In genomic region chr11:46913484-46913883, GRCh38 we compare ENCODE assay signal across 21 cellular contexts. TPM values are rescaled to one million over a fixed set of nuclear protein-coding genes. Genes with fewer than 3 reads are reported as not detected.
A peak's percentile ranks its signal among the peaks of the same experiment; 100 is the strongest.
DNase-seq lines count a peak whose midpoint lies in the region; ATAC-seq and TF ChIP-seq lines count a peak whose summit lies in the region.
"Had no signal": no experiment of that assay in that cellular context is flagged by ENCODE, and none has a peak within 500 bp of the region (broad histone marks: within the 10 kb centered on the region; RNA-seq: fewer than 3 reads in every experiment).

No MANE protein-coding gene starts in this region.

- peak overlapping the region; percentile 30 for H2BK5ac ChIP-seq in neuronal stem cell (ENCODE audit: low read length)

- peaks cover 74% of the 10 kb centered on the region for H3K4me1 Mint-ChIP-seq in WTC11
- H3K4me1 Mint-ChIP-seq in activated CD4-positive, alpha-beta T cell treated with anti-CD3 and anti-CD28 coated beads, Interleukin-2, amount 10 ng/mL, durations not matched to agents 24 days and 14 days, result peaks cover 12% of the 10 kb centered on the region

- no peak overlapping the region for H3K18ac ChIP-seq in neuronal stem cell (ENCODE audit: low read length)

- no peaks in the 10 kb centered on the region for H3K36me3 ChIP-seq in ES-I3 (ENCODE audit: insufficient read depth, low read length)
- H3K36me3 ChIP-seq in iPS-20b (ENCODE audit: insufficient read depth, low read depth, low read length), result no peaks in the 10 kb centered on the region
- H3K36me3 ChIP-seq in neuronal stem cell (replicated peaks in 1 of 2; ENCODE audit: control insufficient read depth in 2 of 2, insufficient read depth in 2 of 2, low read length in 2 of 2), result no peaks in the 10 kb centered on the region
- H3K36me3 ChIP-seq in prostate gland, result no peaks in the 10 kb centered on the region
- H3K36me3 ChIP-seq: right lobe of liver, stomach, uterus had no signal

- peak overlapping the region; percentile 80 for H3K4me3 Mint-ChIP-seq in WTC11
- no peak overlapping the region for H3K4me3 Mint-ChIP-seq in activated CD4-positive, alpha-beta T cell treated with anti-CD3 and anti-CD28 coated beads, Interleukin-2, amount 10 ng/mL, durations not matched to agents 24 days and 14 days
- H3K4me3 Mint-ChIP-seq: activated CD8-positive, alpha-beta T cell treated with anti-CD3 and anti-CD28 coated beads for 36 hours; activated naive CD4-positive, alpha-beta T cell treated with anti-CD3 and anti-CD28 coated beads, Interleukin-2, amount 50 U/mL, for 24 hours; activated T-cell treated with anti-CD3 and anti-CD28 coated beads, Interleukin-2, amount 50 U/mL, for 24 hours; CD4-positive, alpha-beta memory T cell; immature natural killer cell; memory B cell had no signal

- H2BK120ac ChIP-seq in neuronal stem cell (ENCODE audit: low read depth, low read length), result no peak overlapping the region

- ATAC-seq in WTC11, result peak; percentile 1; the same call in 1 of the 2 replicates
- ATAC-seq: activated CD8-positive, alpha-beta T cell treated with anti-CD3 and anti-CD28 coated beads for 36 hours; right lobe of liver had no signal

- CTCF ChIA-PET in WTC11 (lab: Charles Lee), result interaction anchor here (0.6 to 15.5 kb wide), 16 partner anchors 9 to 542 kb away, joined by 3 to 182 read pairs (median 4); partner anchors contain the start of genes ARHGAP1, CSTPP1 and ZNF408

- H3K9ac ChIP-seq in ES-I3 (ENCODE audit: low read depth, low read length) (peak overlapping the region; percentile 42), iPS-20b (ENCODE audit: low read depth, low read length) (peak overlapping the region; percentile 69; the same call in 1 of the 2 replicates), neuronal stem cell (ENCODE audit: low read depth, low read length, poor library complexity) (no peak overlapping the region)

- H4K8ac ChIP-seq in neuronal stem cell (ENCODE audit: low read depth, low read length), result no peak overlapping the region

- H3K27me3 Mint-ChIP-seq in WTC11 (ENCODE audit: low read depth), result peaks cover 7% of the 10 kb centered on the region; the same call in 1 of the 2 replicates
- H3K27me3 Mint-ChIP-seq in activated CD4-positive, alpha-beta T cell treated with anti-CD3 and anti-CD28 coated beads, Interleukin-2, amount 10 ng/mL, durations not matched to agents 24 days and 14 days, result peaks cover 66% of the 10 kb centered on the region

- no peak for TF ChIP-seq POLR2A in prostate gland (IDR thresholded peaks at IDR 0.05)

- H3K4me3 ChIP-seq in iPS-20b (ENCODE audit: low read length) (peak overlapping the region; percentile 63), neuronal stem cell (ENCODE audit: low read length in 2 of 2) (peak overlapping the region in 1 of 2 donors; percentile 43), prostate gland (no peak overlapping the region)
- H3K4me3 ChIP-seq: right lobe of liver, stomach, uterus had no signal

- no CpG with 5 or more reads among the region's 3 CpGs for WGBS in neuronal stem cell (ENCODE audit: extremely low coverage in 2 of 2, insufficient read length in 2 of 2, insufficient replicate concordance in 1 of 2), 2 donors
- WGBS in prostate gland, result 81% methylated on average over 3 of the region's 3 CpGs

- H3K36me3 Mint-ChIP-seq in WTC11, result peaks cover 3% of the 10 kb centered on the region; the same call in 1 of the 2 replicates
- no peaks in the 10 kb centered on the region for H3K36me3 Mint-ChIP-seq in activated CD4-positive, alpha-beta T cell treated with anti-CD3 and anti-CD28 coated beads, Interleukin-2, amount 10 ng/mL, durations not matched to agents 24 days and 14 days (ENCODE audit: low read depth)
- H3K36me3 Mint-ChIP-seq: activated naive CD4-positive, alpha-beta T cell treated with anti-CD3 and anti-CD28 coated beads, Interleukin-2, amount 50 U/mL, for 24 hours; CD4-positive, alpha-beta memory T cell; immature natural killer cell; memory B cell had no signal

- H2AK5ac ChIP-seq in neuronal stem cell (ENCODE audit: low read depth, low read length), result no peak overlapping the region

- H3K27ac ChIP-seq in iPS-20b (ENCODE audit: low read length) (peak overlapping the region; percentile 80), neuronal stem cell (replicated peaks; ENCODE audit: low read length) (peak overlapping the region; percentile 67), prostate gland (no peak overlapping the region)
- H3K27ac ChIP-seq: epithelial cell of prostate, right lobe of liver, uterus had no signal

- H3K4me1 ChIP-seq in ES-I3 (ENCODE audit: insufficient read depth, low read length), result peaks cover 34% of the 10 kb centered on the region
- peaks cover 50% of the 10 kb centered on the region for H3K4me1 ChIP-seq in iPS-20b (ENCODE audit: insufficient read depth, low read length)
- peaks cover 27 to 40% of the 10 kb centered on the region in 2 donors for H3K4me1 ChIP-seq in neuronal stem cell (ENCODE audit: control insufficient read depth in 2 of 2, insufficient read depth in 1 of 2, low read depth in 1 of 2, low read length in 2 of 2)
- H3K4me1 ChIP-seq in prostate gland (replicated peaks), result peaks cover 5% of the 10 kb centered on the region
- H3K4me1 ChIP-seq: uterus had no signal

- intact Hi-C loops in activated CD4-positive, alpha-beta T cell treated with anti-CD3 and anti-CD28 coated beads, Interleukin-2, amount 10 ng/mL, durations not matched to agents 24 days and 14 days (cut with micrococcal nuclease), result loop anchor here (10.0 kb wide), 1 partner anchor 111 kb away; no protein-coding TSS in a partner anchor
- intact Hi-C loops in prostate gland (cut with DNase I), result no loop called here

- TF ChIP-seq CTCF in WTC11 (IDR thresholded peaks at IDR 0.05) (no peak), prostate gland (IDR thresholded peaks at IDR 0.05) (no peak)

- H3K27ac Mint-ChIP-seq in WTC11, result peak overlapping the region; percentile 100
- H3K27ac Mint-ChIP-seq in activated CD4-positive, alpha-beta T cell treated with anti-CD3 and anti-CD28 coated beads, Interleukin-2, amount 10 ng/mL, durations not matched to agents 24 days and 14 days, result no peak overlapping the region
- H3K27ac Mint-ChIP-seq: activated CD8-positive, alpha-beta T cell treated with anti-CD3 and anti-CD28 coated beads for 36 hours; activated naive CD4-positive, alpha-beta T cell treated with anti-CD3 and anti-CD28 coated beads, Interleukin-2, amount 50 U/mL, for 24 hours; activated T-cell treated with anti-CD3 and anti-CD28 coated beads, Interleukin-2, amount 50 U/mL, for 24 hours; CD4-positive, alpha-beta memory T cell; immature natural killer cell; memory B cell had no signal

- H4K91ac ChIP-seq in neuronal stem cell (ENCODE audit: low read depth, low read length, poor library complexity), result no peak overlapping the region

- no peak overlapping the region for H3K14ac ChIP-seq in neuronal stem cell (ENCODE audit: low read length)

- peak overlapping the region; percentile 45 for H3K4me2 ChIP-seq in neuronal stem cell (ENCODE audit: insufficient read depth, low read length, poor library complexity, severe bottlenecking)

- no peak overlapping the region for H3K23ac ChIP-seq in neuronal stem cell (ENCODE audit: low read depth, low read length, poor library complexity)

- H3K9me3 Mint-ChIP-seq in WTC11, result no peaks in the 10 kb centered on the region
- no peaks in the 10 kb centered on the region for H3K9me3 Mint-ChIP-seq in activated CD4-positive, alpha-beta T cell treated with anti-CD3 and anti-CD28 coated beads, Interleukin-2, amount 10 ng/mL, durations not matched to agents 24 days and 14 days
- H3K9me3 Mint-ChIP-seq: activated CD8-positive, alpha-beta T cell treated with anti-CD3 and anti-CD28 coated beads for 36 hours; activated naive CD4-positive, alpha-beta T cell treated with anti-CD3 and anti-CD28 coated beads, Interleukin-2, amount 50 U/mL, for 24 hours; activated T-cell treated with anti-CD3 and anti-CD28 coated beads, Interleukin-2, amount 50 U/mL, for 24 hours; CD4-positive, alpha-beta memory T cell; immature natural killer cell; memory B cell had no signal

- peaks cover 11% of the 10 kb centered on the region for H3K79me1 ChIP-seq in neuronal stem cell (ENCODE audit: low read depth, low read length)

- no peak overlapping the region for H3K4ac ChIP-seq in neuronal stem cell (ENCODE audit: low read length)

- H2BK12ac ChIP-seq in neuronal stem cell (ENCODE audit: low read length), result no peak overlapping the region

- DNase-seq in WTC11 (ENCODE audit: low spot score) (no peak), neuronal stem cell (ENCODE audit: low spot score) (no peak), glomerular visceral epithelial cell (ENCODE audit: extremely low spot score) (no peak), prostate gland (ENCODE audit: low spot score) (no peak)
- no peak for DNase-seq in NK-92 treated with Interleukin-12 subunit alpha and Interleukin-12 subunit beta, amount 100 ng/mL, for 24 hours (lab: John Stamatoyannopoulos, UW)
- no peak for DNase-seq in activated CD4-positive, alpha-beta T cell treated with anti-CD3 and anti-CD28 coated beads, Interleukin-2, amount 10 ng/mL, durations not matched to agents 24 days and 14 days
- DNase-seq: activated CD8-positive, alpha-beta T cell treated with anti-CD3 and anti-CD28 coated beads for 36 hours; activated T-cell treated with anti-CD3 and anti-CD28 coated beads, Interleukin-2, amount 50 U/mL, for 24 hours; CD4-positive, alpha-beta memory T cell; cortex of kidney; foreskin melanocyte; immature natural killer cell; right lobe of liver; stimulated activated CD4-positive, alpha-beta T cell treated with anti-CD3 and anti-CD28 coated beads, Interleukin-2, amount 100 ng/mL, for 24 hours; stomach; uterus had no signal

- peak overlapping the region; percentile 85 for H2AFZ ChIP-seq in neuronal stem cell (ENCODE audit: low read length)

- no peak overlapping the region for H2BK15ac ChIP-seq in neuronal stem cell (ENCODE audit: low read length)

- no peaks in the 10 kb centered on the region for H3K9me3 ChIP-seq in ES-I3 (ENCODE audit: control insufficient read depth, insufficient read depth, low read length)
- no peaks in the 10 kb centered on the region for H3K9me3 ChIP-seq in iPS-20b (ENCODE audit: insufficient read depth, low read depth, low read length)
- H3K9me3 ChIP-seq in neuronal stem cell (replicated peaks in 1 of 2; ENCODE audit: control insufficient read depth in 2 of 2, insufficient read depth in 1 of 2, low read depth in 1 of 2, low read length in 2 of 2), result no peaks in the 10 kb centered on the region
- no peaks in the 10 kb centered on the region for H3K9me3 ChIP-seq in prostate gland
- H3K9me3 ChIP-seq: right lobe of liver, stomach, uterus had no signal

- peaks cover 35% of the 10 kb centered on the region for H3K27me3 ChIP-seq in iPS-20b (ENCODE audit: insufficient read depth, low read length)
- H3K27me3 ChIP-seq in neuronal stem cell (ENCODE audit: control insufficient read depth in 3 of 3, insufficient read depth in 3 of 3, low read depth in 1 of 3, low read length in 3 of 3), result no peaks in the 10 kb centered on the region
- no peaks in the 10 kb centered on the region for H3K27me3 ChIP-seq in prostate gland (replicated peaks; ENCODE audit: insufficient read depth)
- H3K27me3 ChIP-seq: uterus had no signal

- POLR2A ChIA-PET in WTC11 (lab: Charles Lee), result interaction anchor here (0.7 to 2.1 kb wide), 5 partner anchors 23 to 272 kb away, joined by 3 to 11 read pairs (median 6); partner anchors contain the start of gene CSTPP1

RNA-seq across cellular contexts. Expression of gene LRP4, which starts 4.9 kb away (rescaled TPM):
- total RNA-seq in WTC11 (2021) (27.6 to 39.5 TPM (median 28.0 TPM) in 3 replicates), prostate gland (10 to 100 TPM in 1 of 2 donors, 1 to 10 TPM in 1; 8.6 to 10.8 TPM)
- polyA plus RNA-seq in neuronal stem cell (2013, experiment 1 of 2), result 8.9 TPM
- polyA plus RNA-seq in neuronal stem cell (2013, experiment 2 of 2), result 9.0 TPM
- 0.12 and 0.31 TPM in 2 replicates for total RNA-seq in activated CD4-positive, alpha-beta T cell treated with anti-CD3 and anti-CD28 coated beads, Interleukin-2, amount 10 ng/mL, durations not matched to agents 24 days and 14 days
- total RNA-seq: CD4-positive, alpha-beta memory T cell had no signal
- polyA plus RNA-seq: CD4-positive, alpha-beta memory T cell; immature natural killer cell had no signal

RNA-seq across cellular contexts. Expression of gene CSTPP1, which starts 23.1 kb away (rescaled TPM):
- total RNA-seq in WTC11 (2021) (23.6 to 27.6 TPM (median 27.5 TPM) in 3 replicates), prostate gland (10 to 100 TPM; 28.5 to 47.0 TPM)
- 51.8 TPM for polyA plus RNA-seq in neuronal stem cell (2013, experiment 1 of 2)
- polyA plus RNA-seq in neuronal stem cell (2013, experiment 2 of 2), result 50.2 TPM
- total RNA-seq in activated CD4-positive, alpha-beta T cell treated with anti-CD3 and anti-CD28 coated beads, Interleukin-2, amount 10 ng/mL, durations not matched to agents 24 days and 14 days, result 16.9 and 18.0 TPM in 2 replicates

Comparison
In these comparisons a context has a peak if more than half of its experiments do, and no peak if none do; other contexts are left out.
1. H3K27ac ChIP-seq: peak in iPS-20b (single experiment) and neuronal stem cell (single experiment); none in prostate gland (0 of 2).